In genomic region chr12:25813843-25814242, GRCh38 we compare ENCODE assay signal across 25 cellular contexts.
"Had no signal": no experiment of that assay in that cellular context is flagged by ENCODE, and none has a peak within 500 bp of the region (broad histone marks: within the 10 kb centered on the region; RNA-seq: fewer than 3 reads in every experiment).

No MANE protein-coding gene starts in this region.

- H3K27ac ChIP-seq: esophagus squamous epithelium, heart right ventricle, lower lobe of right lung, psoas muscle, skin epidermis, spleen, thoracic aorta, tibial nerve, upper lobe of left lung had no signal

- H3K9me3 Mint-ChIP-seq: stimulated activated naive CD8-positive, alpha-beta T cell treated with anti-CD3 and anti-CD28 coated beads, Interleukin-15, Interleukin-2, amounts not matched to agents 100 ng/mL and 50 ng/mL, for 24 hours had no signal

- H3K4me3 Mint-ChIP-seq: effector memory CD8-positive, alpha-beta T cell; naive thymus-derived CD8-positive, alpha-beta T cell; nephron progenitor cell; stimulated activated naive B cell treated with anti-CD40 and anti-IgM and Interleukin-4, amounts not matched to agents 10 μg/mL and 1 μg/mL and 100 μg/mL, for 72 hours; stimulated activated naive CD8-positive, alpha-beta T cell treated with anti-CD3 and anti-CD28 coated beads, Interleukin-15, Interleukin-2, amounts not matched to agents 100 ng/mL and 50 ng/mL, for 24 hours had no signal

- H3K4me1 Mint-ChIP-seq: naive thymus-derived CD8-positive, alpha-beta T cell had no signal

- H3K9me3 ChIP-seq: esophagus squamous epithelium, lower lobe of right lung, psoas muscle, thoracic aorta, upper lobe of left lung had no signal

- H3K36me3 ChIP-seq: esophagus squamous epithelium, heart right ventricle, lower lobe of right lung, spleen, thoracic aorta, tibial nerve, upper lobe of left lung had no signal

- H3K4me3 ChIP-seq: esophagus squamous epithelium, heart right ventricle, lower lobe of right lung, psoas muscle, skin epidermis, spleen, thoracic aorta, tibial nerve, upper lobe of left lung had no signal

- DNase-seq: cortex of kidney; effector memory CD8-positive, alpha-beta T cell; erythroblast; esophagus squamous epithelium; foreskin melanocyte; glutamatergic neuron; heart right ventricle; hippocampal formation; left ventricle myocardium superior; lower lobe of right lung; naive thymus-derived CD8-positive, alpha-beta T cell; nephron progenitor cell; nucleus accumbens; psoas muscle; right cardiac atrium; spleen; stimulated activated CD4-positive, alpha-beta T cell treated with anti-CD3 and anti-CD28 coated beads, Interleukin-4, amount 100 ng/mL, for 4 hours; stimulated activated naive B cell treated with anti-CD40 and anti-IgM and Interleukin-4, amounts not matched to agents 10 μg/mL and 1 μg/mL and 100 μg/mL, for 72 hours; upper lobe of left lung had no signal

- ATAC-seq: effector memory CD8-positive, alpha-beta T cell; heart right ventricle; left ventricle myocardium superior; lower lobe of right lung; naive thymus-derived CD8-positive, alpha-beta T cell; psoas muscle; right cardiac atrium; stimulated activated naive B cell treated with anti-CD40 and anti-IgM and Interleukin-4, amounts not matched to agents 10 μg/mL and 1 μg/mL and 100 μg/mL, for 72 hours had no signal

- FAIRE-seq: keratinocyte, urothelium cell line had no signal

- H3K4me1 ChIP-seq: esophagus squamous epithelium, heart right ventricle, lower lobe of right lung, psoas muscle, spleen, tibial nerve, upper lobe of left lung had no signal

- H3K27ac Mint-ChIP-seq: effector memory CD8-positive, alpha-beta T cell; nephron progenitor cell; stimulated activated naive B cell treated with anti-CD40 and anti-IgM and Interleukin-4, amounts not matched to agents 10 μg/mL and 1 μg/mL and 100 μg/mL, for 72 hours; stimulated activated naive CD8-positive, alpha-beta T cell treated with anti-CD3 and anti-CD28 coated beads, Interleukin-15, Interleukin-2, amounts not matched to agents 100 ng/mL and 50 ng/mL, for 24 hours had no signal

- H3K27me3 ChIP-seq: esophagus squamous epithelium, heart right ventricle, spleen, tibial nerve, upper lobe of left lung had no signal

- H3K27me3 Mint-ChIP-seq: effector memory CD8-positive, alpha-beta T cell; stimulated activated naive B cell treated with anti-CD40 and anti-IgM and Interleukin-4, amounts not matched to agents 10 μg/mL and 1 μg/mL and 100 μg/mL, for 72 hours; stimulated activated naive CD8-positive, alpha-beta T cell treated with anti-CD3 and anti-CD28 coated beads, Interleukin-15, Interleukin-2, amounts not matched to agents 100 ng/mL and 50 ng/mL, for 24 hours had no signal

- H3K36me3 Mint-ChIP-seq: stimulated activated naive B cell treated with anti-CD40 and anti-IgM and Interleukin-4, amounts not matched to agents 10 μg/mL and 1 μg/mL and 100 μg/mL, for 72 hours had no signal
